In genomic region chr7:111521660-111522059, GRCh38 we compare ENCODE assay signal across 33 cellular contexts. TPM values are rescaled to one million over a fixed set of nuclear protein-coding genes. Genes with fewer than 3 reads are reported as not detected.
A peak's percentile ranks its signal among the peaks of the same experiment; 100 is the strongest.
DNase-seq lines count a peak whose midpoint lies in the region; ATAC-seq, FAIRE-seq and TF ChIP-seq lines count a peak whose summit lies in the region.
"Had no signal": no experiment of that assay in that cellular context is flagged by ENCODE, and none has a peak within 500 bp of the region (broad histone marks: within the 10 kb centered on the region; RNA-seq: fewer than 3 reads in every experiment).

No MANE protein-coding gene starts in this region.

- no peaks in the 10 kb centered on the region for H3K27me3 ChIP-seq in K562 (ENCODE audit: control insufficient read depth in 2 of 2, insufficient read depth in 2 of 2, low read length in 2 of 2)
- H3K27me3 ChIP-seq: BE2C; BLaER1; BLaER1 treated with 17β-estradiol and CSF1 and Interleukin-3, amounts not matched to agents 10 nM and 100 nM had no signal

- no peak overlapping the region for H2AFZ ChIP-seq in K562 (ENCODE audit: low read depth, low read length)

- H3K27ac ChIP-seq in HEK293 (ENCODE audit: extremely low read depth, low read depth, low read length) (no peak overlapping the region), K562 (ENCODE audit: extremely low read depth, low read depth, low read length) (no peak overlapping the region)
- H3K27ac ChIP-seq: 22Rv1; A549; BLaER1; BLaER1 treated with 17β-estradiol and CSF1 and Interleukin-3, amounts not matched to agents 10 nM and 100 nM; C4-2B had no signal

- no peaks in the 10 kb centered on the region for H3K36me3 Mint-ChIP-seq in endothelial cell (ENCODE audit: low read depth, unreplicated experiment)

- H3K4me1 ChIP-seq in HEK293 (ENCODE audit: control insufficient read depth, insufficient read depth, low read length), result no peaks in the 10 kb centered on the region
- peaks cover 0 to 5% of the 10 kb centered on the region in 2 experiments; a peak in 1 of 5 replicates for H3K4me1 ChIP-seq in K562 (replicated peaks in 1 of 2; ENCODE audit: control insufficient read depth in 2 of 2, insufficient read depth in 2 of 2, low read length in 2 of 2)
- H3K4me1 ChIP-seq: BE2C; BLaER1; BLaER1 treated with 17β-estradiol and CSF1 and Interleukin-3, amounts not matched to agents 10 nM and 100 nM; Caco-2 had no signal

- H3K9ac ChIP-seq in K562 (ENCODE audit: insufficient read depth in 1 of 2, low read depth in 2 of 2, low read length in 2 of 2), result no peak overlapping the region
- H3K9ac ChIP-seq: BLaER1; BLaER1 treated with 17β-estradiol and CSF1 and Interleukin-3, amounts not matched to agents 10 nM and 100 nM had no signal

- H3K4me3 ChIP-seq in HEK293 (ENCODE audit: low read depth, low read length), result no peak overlapping the region
- H3K4me3 ChIP-seq in K562, result no peak overlapping the region
- H3K4me3 ChIP-seq: A549; BLaER1; BLaER1 treated with 17β-estradiol and CSF1 and Interleukin-3, amounts not matched to agents 10 nM and 100 nM had no signal

- no peak for FAIRE-seq in K562 (lab: Jason Lieb, UNC)
- FAIRE-seq: A204.1, D721Med had no signal

- no peaks in the 10 kb centered on the region for H4K20me1 ChIP-seq in K562 (replicated peaks; ENCODE audit: control insufficient read depth, insufficient read depth, low read length)
- H4K20me1 ChIP-seq: BLaER1; BLaER1 treated with 17β-estradiol and CSF1 and Interleukin-3, amounts not matched to agents 10 nM and 100 nM had no signal

- H3K9me1 ChIP-seq in K562 (ENCODE audit: control insufficient read depth, insufficient read depth, low read length), result no peaks in the 10 kb centered on the region

- H3K9me3 Mint-ChIP-seq in endothelial cell (ENCODE audit: unreplicated experiment), result no peaks in the 10 kb centered on the region

- intact Hi-C loops in K562 (cut with micrococcal nuclease), result no loop called here

- H3K4me2 ChIP-seq in K562 (ENCODE audit: insufficient read depth, low read length), result no peak overlapping the region
- H3K4me2 ChIP-seq: A549; BLaER1; BLaER1 treated with 17β-estradiol and CSF1 and Interleukin-3, amounts not matched to agents 10 nM and 100 nM had no signal

- in situ Hi-C loops in K562 (cut with MboI), result no loop called here

- no peaks in the 10 kb centered on the region for H3K4me1 Mint-ChIP-seq in endothelial cell (ENCODE audit: unreplicated experiment)
- H3K4me1 Mint-ChIP-seq: CD14-positive monocyte had no signal

- no peak for TF ChIP-seq RAD21 in K562 (CRISPR knock-in tag; conservative IDR thresholded peaks at IDR 0.05 in 1 of 2, IDR thresholded peaks at IDR 0.05 in 1 of 2)

- no peak overlapping the region for H3K4me3 Mint-ChIP-seq in endothelial cell (ENCODE audit: unreplicated experiment)
- H3K4me3 Mint-ChIP-seq: B cell; CD14-positive monocyte; CD4-positive, alpha-beta memory T cell; CD4-positive, alpha-beta T cell; CD4-positive, CD25-positive, alpha-beta regulatory T cell; CD8-positive, alpha-beta memory T cell; CD8-positive, alpha-beta T cell had no signal

- H3K79me2 ChIP-seq in K562 (ENCODE audit: control insufficient read depth, insufficient read depth, low read length), result no peaks in the 10 kb centered on the region

- TF ChIP-seq POLR2A in K562 (conservative IDR thresholded peaks at IDR 0.05), result no peak

- DNase-seq in K562 (ENCODE audit: extremely low read depth in 1 of 4, low spot score in 3 of 4), result no peak
- DNase-seq in endothelial cell (ENCODE audit: low spot score), result no peak
- no peak for DNase-seq in NCI-H2081 treated with DMSO at 0.1 percent for 48 hours (lab: John Stamatoyannopoulos, UW)
- DNase-seq: 8988T; ACHN; AML-193; BE2C; C1 segment of cervical spinal cord; Caco-2; Calu3; CD4-positive, alpha-beta memory T cell; CD4-positive, alpha-beta T cell; CD4-positive, CD25-positive, alpha-beta regulatory T cell; CD8-positive, alpha-beta memory T cell; CD8-positive, alpha-beta T cell; COR-L47; DMS 273 treated with DMSO at 0.1 percent for 48 hours; DMS153; DMS53; DMS79; DMS79 treated with DMSO at 0.1 percent for 48 hours; DND-41; EL had no signal

- TF ChIP-seq EP300 in K562 (IDR thresholded peaks at IDR 0.05; ENCODE audit: low read length), result no peak

- CTCF ChIA-PET in HEK293 (lab: Yijun Ruan, JAX), result no interaction called here
- CTCF ChIA-PET in K562 (lab: Yijun Ruan, JAX; ENCODE audit: low intra/inter-chr PET ratio), result interaction anchor here (0.6 kb wide), 1 partner anchor 243 kb away, joined by 3 read pairs; no protein-coding TSS in a partner anchor

- H3K27me3 Mint-ChIP-seq in endothelial cell (ENCODE audit: unreplicated experiment), result no peaks in the 10 kb centered on the region
- H3K27me3 Mint-ChIP-seq: B cell; CD4-positive, alpha-beta memory T cell; CD4-positive, alpha-beta T cell; CD4-positive, CD25-positive, alpha-beta regulatory T cell; CD8-positive, alpha-beta memory T cell had no signal

- no peak overlapping the region for H3K27ac Mint-ChIP-seq in endothelial cell (ENCODE audit: unreplicated experiment)
- H3K27ac Mint-ChIP-seq: B cell; CD14-positive monocyte; CD4-positive, alpha-beta memory T cell; CD4-positive, alpha-beta T cell; CD4-positive, CD25-positive, alpha-beta regulatory T cell; CD8-positive, alpha-beta T cell had no signal

- TF ChIP-seq CTCF in HEK293 (tag by site-specific recombination; IDR thresholded peaks at IDR 0.05), result no peak
- no peak for TF ChIP-seq CTCF in K562 (IDR thresholded peaks at IDR 0.05 in 2 of 3, conservative IDR thresholded peaks at IDR 0.05 in 1 of 3; ENCODE audit: insufficient read depth in 2 of 3, low read depth in 1 of 3, low read length in 3 of 3)
- no peak for TF ChIP-seq CTCF in endothelial cell (IDR thresholded peaks at IDR 0.05; ENCODE audit: unreplicated experiment)

- no TSS peak for BruUV-seq in K562 (replicated peaks; lab: Mats Ljungman, UMichigan)

- no peaks in the 10 kb centered on the region for H3K9me3 ChIP-seq in HEK293 (ENCODE audit: control insufficient read depth, insufficient read depth, low read depth, low read length)
- peaks cover 6% of the 10 kb centered on the region for H3K9me3 ChIP-seq in K562 (replicated peaks; ENCODE audit: control insufficient read depth, insufficient read depth, low read depth, low read length)
- H3K9me3 ChIP-seq: BE2C, Caco-2 had no signal

- POLR2A ChIA-PET in HEK293 (lab: Yijun Ruan, JAX), result no interaction called here
- POLR2A ChIA-PET in K562 (lab: Yijun Ruan, JAX), result interaction anchor here (1.2 kb wide), 1 partner anchor 20 kb away, joined by 3 read pairs; no protein-coding TSS in a partner anchor

- ATAC-seq in K562, result no peak
- ATAC-seq: A549; CD8-positive, alpha-beta T cell had no signal

- no peaks in the 10 kb centered on the region for H3K36me3 ChIP-seq in HEK293 (ENCODE audit: control insufficient read depth in 2 of 2, insufficient read depth in 1 of 2, low read length in 2 of 2)
- peaks cover 38% of the 10 kb centered on the region; the same call in 2 of the 3 replicates for H3K36me3 ChIP-seq in K562 (ENCODE audit: control insufficient read depth, insufficient read depth, low read length)

TF ChIP-seq in HEK293, 187 proteins besides CTCF, POLR2A, EP300 and RAD21 (continues in another document):
- TF ChIP-seq GLI2 (tag by site-specific recombination; IDR thresholded peaks at IDR 0.05; ENCODE audit: borderline replicate concordance, low read depth) (no peak), ZNF549 (tag by site-specific recombination; IDR thresholded peaks at IDR 0.05) (peak; percentile 70), ZNF580 (tag by site-specific recombination; IDR thresholded peaks at IDR 0.05) (no peak)

TF ChIP-seq in K562, 482 proteins besides CTCF, POLR2A, EP300 and RAD21:
- TF ChIP-seq TRIM28 (IDR thresholded peaks at IDR 0.05) (0 out of 2 replicates have a peak, but pooled peaks have one; percentile 55), CBX3 (IDR thresholded peaks at IDR 0.05; ENCODE audit: borderline replicate concordance in 1 of 2, low read length in 2 of 2) (peak in 1 of 2 experiments; percentile 52; a peak in 1 of 3 replicates), NFIX (CRISPR knock-in tag; IDR thresholded peaks at IDR 0.05; ENCODE audit: low read depth) (no peak), NRF1 (conservative IDR thresholded peaks at IDR 0.05 in 1 of 2, IDR thresholded peaks at IDR 0.05 in 1 of 2) (no peak)

RNA-seq across cellular contexts. Expression of gene IMMP2L, which starts 40.6 kb away (rescaled TPM):
- 70.2 and 124 TPM in 2 replicates for total RNA-seq in K562 (2011; cell fraction: chromatin; rRNA removed; ENCODE audit: low replicate concordance)
- total RNA-seq in K562 (2011; cell fraction: nucleolus; rRNA removed), result 46.2 and 55.4 TPM in 2 replicates
- total RNA-seq in K562 (2011; cell fraction: nucleoplasm; rRNA removed), result 77.4 and 131 TPM in 2 replicates
- total RNA-seq in K562 (2014; rRNA removed) (46.1 and 46.8 TPM in 2 replicates), K562 (2014; rRNA removed; fragmentation: Illumina TruSeq; extraction: Trizol) (59.6 and 62.0 TPM in 2 replicates), K562 (2015; rRNA removed; fragmentation: Illumina TruSeq; extraction: Trizol) (46.1 and 61.3 TPM in 2 replicates), K562 (2021) (45.2 and 53.0 TPM in 2 replicates), endothelial cell (ENCODE audit: unreplicated experiment) (11.2 TPM)
- polyA plus RNA-seq in K562 (2011; rRNA removed) (21.7 and 29.7 TPM in 2 replicates), K562 (2014; fragmentation: Illumina TruSeq; extraction: Trizol) (37.3 and 39.6 TPM in 2 replicates), K562 (2014; fragmentation: Nextera tagmentation; extraction: Ambion mirVana) (100 to 1,000 TPM; 112 to 116 TPM), K562 (2014; rRNA removed) (33.7 and 35.1 TPM in 2 replicates)
- 9.1 and 17.4 TPM in 2 replicates for polyA plus RNA-seq in K562 (2011; cell fraction: cytosol; rRNA removed)
- 33.0 and 40.5 TPM in 2 replicates for polyA plus RNA-seq in K562 (2011; cell fraction: nucleus; rRNA removed)
- polyA plus RNA-seq in K562 (2012), result 37.8 and 45.1 TPM in 2 replicates
- polyA minus RNA-seq in K562 (2011; rRNA and poly(A)+ RNA removed), result 63.6 and 70.2 TPM in 2 replicates
- polyA minus RNA-seq in K562 (2011; cell fraction: cytosol; rRNA and poly(A)+ RNA removed), result 6.2 and 12.0 TPM in 2 replicates
- polyA minus RNA-seq in K562 (2011; cell fraction: nucleus; rRNA and poly(A)+ RNA removed), result 137 and 151 TPM in 2 replicates

Comparison
In these comparisons a context has a peak if more than half of its experiments do, and no peak if none do; other contexts are left out.
1. Of the 44 proteins assayed by ChIP-seq in both K562 and HEK293: peak only in K562: TRIM28; only in HEK293: none; in both: none; in neither: 43.